Comparison of ENCODE assay signal across 8 cellular contexts in the genomic region with DNA sequence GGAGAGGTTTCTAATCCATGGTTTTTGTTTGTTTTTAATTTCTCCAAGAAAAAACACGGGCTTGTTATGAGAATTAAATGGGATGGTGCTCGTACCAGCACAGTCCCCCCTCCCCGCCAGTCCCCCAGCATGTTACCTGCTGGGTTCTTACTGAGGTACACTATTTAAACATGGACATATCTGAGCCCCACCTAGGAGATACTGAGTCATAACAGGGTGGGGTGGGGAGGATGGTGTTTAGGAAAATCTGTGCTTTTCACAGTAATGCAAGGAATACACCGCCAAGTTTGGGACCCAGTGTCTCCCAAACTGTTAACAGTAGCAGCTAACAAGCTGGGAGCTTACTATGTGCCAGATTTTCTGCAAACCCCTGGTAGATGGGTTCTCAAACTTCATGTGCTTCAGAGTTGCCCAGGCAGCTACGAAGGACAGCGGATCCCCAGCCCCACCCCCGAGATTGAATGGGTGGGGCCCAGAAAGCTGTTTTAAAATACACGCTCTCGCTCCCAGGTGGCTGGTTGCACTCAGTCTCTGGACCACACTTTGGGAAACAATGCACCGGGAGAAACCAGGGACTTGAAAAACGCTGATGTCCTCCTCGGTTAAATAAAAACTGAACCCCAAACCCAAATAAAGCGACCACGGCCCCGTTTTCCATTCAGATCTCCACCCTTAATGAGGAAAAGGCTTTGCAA. TPM values are rescaled to one million over a fixed set of nuclear protein-coding genes. Genes with fewer than 3 reads are reported as not detected.
DNase-seq lines count a peak whose midpoint lies in the region; ATAC-seq and TF ChIP-seq lines count a peak whose summit lies in the region.

No MANE protein-coding gene starts in this region.

- POLR2A ChIA-PET in AG04450 (lab: Yijun Ruan, JAX): no interaction called here
- POLR2A ChIA-PET in activated naive CD8-positive, alpha-beta T cell treated with anti-CD3 and anti-CD28 coated beads, Interleukin-2, amount 10 ng/mL, durations not matched to agents 7 days and 5 days (lab: Charles Lee): interaction anchor here (0.9 to 2.2 kb wide), 6 partner anchors 21 to 1394 kb away, joined by 4 to 8 read pairs (median 5); no protein-coding TSS in a partner anchor

- H3K4me1 Mint-ChIP-seq in activated naive CD8-positive, alpha-beta T cell treated with anti-CD3 and anti-CD28 coated beads, Interleukin-2, amount 10 ng/mL, durations not matched to agents 7 days and 5 days: peaks cover 12% of the 10 kb centered on the region

- H3K27ac Mint-ChIP-seq in activated naive CD8-positive, alpha-beta T cell treated with anti-CD3 and anti-CD28 coated beads, Interleukin-2, amount 10 ng/mL, durations not matched to agents 7 days and 5 days: peak overlapping the region; percentile 89

- no peaks in the 10 kb centered on the region for H3K27me3 Mint-ChIP-seq in activated naive CD8-positive, alpha-beta T cell treated with anti-CD3 and anti-CD28 coated beads, Interleukin-2, amount 10 ng/mL, durations not matched to agents 7 days and 5 days

- H3K36me3 Mint-ChIP-seq in activated naive CD8-positive, alpha-beta T cell treated with anti-CD3 and anti-CD28 coated beads, Interleukin-2, amount 10 ng/mL, durations not matched to agents 7 days and 5 days: peaks cover 5% of the 10 kb centered on the region

- H3K27ac ChIP-seq in AG04450 (ENCODE audit: low read depth, low read length): no peak overlapping the region

- peak; percentile 44 for ATAC-seq in GM18498 (IDR thresholded peaks at IDR 0.05; ENCODE audit: unreplicated experiment)
- ATAC-seq in HG03139 (IDR thresholded peaks at IDR 0.05; ENCODE audit: unreplicated experiment): peak; percentile 39
- no peak for ATAC-seq in activated naive CD8-positive, alpha-beta T cell treated with anti-CD3 and anti-CD28 coated beads, Interleukin-2, amount 10 ng/mL, durations not matched to agents 7 days and 5 days (ENCODE audit: low read depth)
- ATAC-seq in left ventricle myocardium superior: peak; percentile 50
- ATAC-seq in HG02571 (IDR thresholded peaks at IDR 0.05; ENCODE audit: unreplicated experiment): no peak

- no peak for DNase-seq in AG04450 (ENCODE audit: low read depth, low spot score)
- peak; percentile 58 for DNase-seq in RPMI7951 (ENCODE audit: low read depth)
- DNase-seq in activated naive CD8-positive, alpha-beta T cell treated with anti-CD3 and anti-CD28 coated beads, Interleukin-2, amount 10 ng/mL, durations not matched to agents 7 days and 5 days: peak; percentile 47
- DNase-seq in left ventricle myocardium superior: no peak
- no peak for DNase-seq in retinal pigment epithelial cell (ENCODE audit: low read depth)

- intact Hi-C loops in left ventricle myocardium superior (cut with micrococcal nuclease): no loop called here

- no peaks in the 10 kb centered on the region for H3K9me3 Mint-ChIP-seq in activated naive CD8-positive, alpha-beta T cell treated with anti-CD3 and anti-CD28 coated beads, Interleukin-2, amount 10 ng/mL, durations not matched to agents 7 days and 5 days

- CTCF ChIA-PET in AG04450 (lab: Charles Lee): interaction anchor here (0.7 to 1.6 kb wide), 6 partner anchors 10 to 62 kb away, joined by 3 to 9 read pairs (median 4); no protein-coding TSS in a partner anchor

- TF ChIP-seq CTCF in AG04450 (IDR thresholded peaks at IDR 0.05; ENCODE audit: low read depth, low read length) (no peak), retinal pigment epithelial cell (conservative IDR thresholded peaks at IDR 0.05; ENCODE audit: low read depth, low read length) (no peak)

- peak overlapping the region; percentile 85 for H3K4me3 ChIP-seq in AG04450 (ENCODE audit: low read depth, low read length)
- peak overlapping the region; percentile 87 for H3K4me3 ChIP-seq in retinal pigment epithelial cell (ENCODE audit: low read length)

- no peaks in the 10 kb centered on the region for H3K27me3 ChIP-seq in AG04450 (ENCODE audit: control insufficient read depth, insufficient read depth, low read length)

- H3K4me3 Mint-ChIP-seq in activated naive CD8-positive, alpha-beta T cell treated with anti-CD3 and anti-CD28 coated beads, Interleukin-2, amount 10 ng/mL, durations not matched to agents 7 days and 5 days: peak overlapping the region; percentile 91

- no peaks in the 10 kb centered on the region for H3K9me3 ChIP-seq in AG04450 (ENCODE audit: control insufficient read depth, insufficient read depth, low read length)

RNA-seq across cellular contexts. Expression of a gene that starts 1.0 kb away (rescaled TPM):
- polyA plus RNA-seq in AG04450 (2011; rRNA removed): 24.4 and 26.2 TPM in 2 replicates
- polyA minus RNA-seq in AG04450 (2011; rRNA and poly(A)+ RNA removed): 63.5 and 97.1 TPM in 2 replicates
- 17.2 and 19.1 TPM in 2 replicates for total RNA-seq in RPMI7951 (2014; rRNA removed; shearing (Covaris generic))
- total RNA-seq in activated naive CD8-positive, alpha-beta T cell treated with anti-CD3 and anti-CD28 coated beads, Interleukin-2, amount 10 ng/mL, durations not matched to agents 7 days and 5 days: 10 to 100 TPM; 12.2 to 13.7 TPM
- 9.3 TPM for total RNA-seq in left ventricle myocardium superior

Comparison
In these comparisons a context has a peak if more than half of its experiments do, and no peak if none do; other contexts are left out.
1. DNase-seq: peak in RPMI7951 (single experiment) and activated naive CD8-positive, alpha-beta T cell treated with anti-CD3 and anti-CD28 coated beads, Interleukin-2, amount 10 ng/mL, durations not matched to agents 7 days and 5 days (single experiment); none in AG04450 (single experiment), left ventricle myocardium superior (single experiment) and retinal pigment epithelial cell (single experiment).
2. ATAC-seq: peak in GM18498 (single experiment), HG03139 (single experiment) and left ventricle myocardium superior (single experiment); none in activated naive CD8-positive, alpha-beta T cell treated with anti-CD3 and anti-CD28 coated beads, Interleukin-2, amount 10 ng/mL, durations not matched to agents 7 days and 5 days (single experiment) and HG02571 (single experiment).